In the genomic region with DNA sequence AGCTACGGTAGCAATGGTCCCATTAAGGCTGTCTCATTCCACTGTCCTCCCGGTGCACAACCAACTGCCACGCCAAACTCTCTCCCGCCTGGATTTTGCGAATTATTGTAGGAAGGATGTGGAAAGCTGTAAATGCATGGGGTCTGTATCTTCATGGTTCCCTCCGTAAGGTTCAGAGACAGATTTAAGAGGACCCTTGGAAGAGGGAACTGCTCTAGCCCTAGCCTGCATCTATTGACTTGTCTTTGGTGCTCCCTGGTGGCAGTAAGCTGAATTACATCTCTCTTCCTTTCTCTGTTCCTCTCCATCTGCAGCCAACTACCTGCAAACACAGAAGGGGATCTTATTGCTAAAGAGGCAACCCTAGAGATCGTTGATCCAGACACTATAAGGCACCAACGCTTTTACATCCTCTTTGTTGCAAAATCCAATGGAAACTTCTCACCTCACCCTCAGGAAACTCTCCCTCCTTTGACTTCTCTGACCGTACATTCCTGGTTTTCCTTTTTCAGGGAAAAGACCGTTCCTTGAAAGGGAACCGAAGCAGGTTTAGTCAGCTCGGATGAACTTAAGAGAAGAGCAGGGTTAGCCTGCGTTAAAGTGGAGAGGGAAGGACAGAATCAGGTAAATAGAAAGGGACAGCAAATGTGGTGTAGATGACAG, we compare ENCODE assay signal across 8 cellular contexts. TPM values are rescaled to one million over a fixed set of nuclear protein-coding genes. Genes with fewer than 3 reads are reported as not detected.
DNase-seq lines count a peak whose midpoint lies in the region; ATAC-seq and TF ChIP-seq lines count a peak whose summit lies in the region.

No MANE protein-coding gene starts in this region.

- peaks cover 73% of the 10 kb centered on the region for H3K27me3 Mint-ChIP-seq in WTC11 (ENCODE audit: low read depth)

- no peak overlapping the region for H3K4me3 ChIP-seq in cardiac muscle cell

- ATAC-seq in Right ventricle myocardium inferior, result no peak
- peak; percentile 61 for ATAC-seq in HG02885 (IDR thresholded peaks at IDR 0.05; ENCODE audit: poor library complexity, unreplicated experiment)
- ATAC-seq in WTC11, result peak; percentile 85
- ATAC-seq in left lobe of liver, result peak; percentile 88

- TF ChIP-seq CTCF in cardiac muscle cell (IDR thresholded peaks at IDR 0.05; ENCODE audit: low read depth, low read length) (peak; percentile 78), WTC11 (IDR thresholded peaks at IDR 0.05) (peak; percentile 93)

- H3K27me3 ChIP-seq in cardiac muscle cell, result peaks cover 51% of the 10 kb centered on the region

- H3K27ac Mint-ChIP-seq in WTC11, result no peak overlapping the region

- no peak overlapping the region for H3K27ac ChIP-seq in cardiac muscle cell

- no peaks in the 10 kb centered on the region for H3K36me3 ChIP-seq in cardiac muscle cell

- CTCF ChIA-PET in WTC11 (lab: Charles Lee), result interaction anchor here (0.5 to 3.3 kb wide), 31 partner anchors 12 to 697 kb away, joined by 3 to 52 read pairs (median 4); a partner anchor contains a TSS

- H3K4me1 Mint-ChIP-seq in WTC11, result peaks cover 10% of the 10 kb centered on the region

- H3K9me3 ChIP-seq in cardiac muscle cell (ENCODE audit: low read depth), result no peaks in the 10 kb centered on the region

- no peaks in the 10 kb centered on the region for H3K36me3 Mint-ChIP-seq in WTC11

- H3K9me3 Mint-ChIP-seq in WTC11, result no peaks in the 10 kb centered on the region

- H3K4me1 ChIP-seq in cardiac muscle cell (ENCODE audit: low read depth), result no peaks in the 10 kb centered on the region

- H3K4me3 Mint-ChIP-seq in WTC11, result peak overlapping the region; percentile 39

- DNase-seq in cardiac muscle cell (ENCODE audit: low read depth in 1 of 2, low spot score in 1 of 2), result peak; percentile 63 to 74
- no peak for DNase-seq in Right ventricle myocardium inferior (ENCODE audit: missing footprints)
- DNase-seq in NCI-H2227 (lab: John Stamatoyannopoulos, UW; ENCODE audit: unreplicated experiment), result peak; percentile 71
- peak; percentile 58 for DNase-seq in WTC11 (ENCODE audit: low spot score)
- peak; percentile 48 for DNase-seq in cerebellar cortex (ENCODE audit: low spot score)
- no peak for DNase-seq in left lobe of liver (ENCODE audit: low spot score)
- peak; percentile 8 to 49 for DNase-seq in stimulated activated CD8-positive, alpha-beta memory T cell treated with anti-CD3 and anti-CD28 coated beads, Interleukin-4, amount 100 ng/mL, for 4 hours (ENCODE audit: low read depth in 2 of 2, low spot score in 1 of 2)

- POLR2A ChIA-PET in WTC11 (lab: Charles Lee), result no interaction called here

- intact Hi-C loops in Right ventricle myocardium inferior (cut with DNase I), result loop anchor here (5.0 kb wide), 3 partner anchors 149 to 839 kb away; a partner anchor contains a TSS

TF ChIP-seq in WTC11, 78 proteins besides CTCF, POLR2A, EP300 and RAD21 (continues in another document):
- TF ChIP-seq ZNF232 (CRISPR knock-in tag; IDR thresholded peaks at IDR 0.05) (no peak), ETV6 (CRISPR knock-in tag; IDR thresholded peaks at IDR 0.05) (no peak), JAZF1 (CRISPR knock-in tag; IDR thresholded peaks at IDR 0.05) (no peak), NR1H2 (CRISPR knock-in tag; IDR thresholded peaks at IDR 0.05) (no peak), ELF4 (CRISPR knock-in tag; IDR thresholded peaks at IDR 0.05; ENCODE audit: low read depth) (no peak), FOXJ3 (CRISPR knock-in tag; IDR thresholded peaks at IDR 0.05; ENCODE audit: borderline replicate concordance) (no peak), ZNF317 (CRISPR knock-in tag; IDR thresholded peaks at IDR 0.05; ENCODE audit: borderline replicate concordance, low read depth) (no peak), FOXK1 (CRISPR knock-in tag; IDR thresholded peaks at IDR 0.05) (no peak), MXD4 (CRISPR knock-in tag; IDR thresholded peaks at IDR 0.05; ENCODE audit: borderline replicate concordance) (no peak), GTF2I (CRISPR knock-in tag; conservative IDR thresholded peaks at IDR 0.05) (no peak), NFATC4 (CRISPR knock-in tag; IDR thresholded peaks at IDR 0.05) (no peak)
- TF ChIP-seq, protein P1, sequence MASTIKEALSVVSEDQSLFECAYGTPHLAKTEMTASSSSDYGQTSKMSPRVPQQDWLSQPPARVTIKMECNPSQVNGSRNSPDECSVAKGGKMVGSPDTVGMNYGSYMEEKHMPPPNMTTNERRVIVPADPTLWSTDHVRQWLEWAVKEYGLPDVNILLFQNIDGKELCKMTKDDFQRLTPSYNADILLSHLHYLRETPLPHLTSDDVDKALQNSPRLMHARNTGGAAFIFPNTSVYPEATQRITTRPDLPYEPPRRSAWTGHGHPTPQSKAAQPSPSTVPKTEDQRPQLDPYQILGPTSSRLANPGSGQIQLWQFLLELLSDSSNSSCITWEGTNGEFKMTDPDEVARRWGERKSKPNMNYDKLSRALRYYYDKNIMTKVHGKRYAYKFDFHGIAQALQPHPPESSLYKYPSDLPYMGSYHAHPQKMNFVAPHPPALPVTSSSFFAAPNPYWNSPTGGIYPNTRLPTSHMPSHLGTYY (CRISPR knock-in tag; IDR thresholded peaks at IDR 0.05), result no peak
- TF ChIP-seq, protein P2, sequence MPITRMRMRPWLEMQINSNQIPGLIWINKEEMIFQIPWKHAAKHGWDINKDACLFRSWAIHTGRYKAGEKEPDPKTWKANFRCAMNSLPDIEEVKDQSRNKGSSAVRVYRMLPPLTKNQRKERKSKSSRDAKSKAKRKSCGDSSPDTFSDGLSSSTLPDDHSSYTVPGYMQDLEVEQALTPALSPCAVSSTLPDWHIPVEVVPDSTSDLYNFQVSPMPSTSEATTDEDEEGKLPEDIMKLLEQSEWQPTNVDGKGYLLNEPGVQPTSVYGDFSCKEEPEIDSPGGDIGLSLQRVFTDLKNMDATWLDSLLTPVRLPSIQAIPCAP (CRISPR knock-in tag; IDR thresholded peaks at IDR 0.05), result no peak
- TF ChIP-seq, protein P3, sequence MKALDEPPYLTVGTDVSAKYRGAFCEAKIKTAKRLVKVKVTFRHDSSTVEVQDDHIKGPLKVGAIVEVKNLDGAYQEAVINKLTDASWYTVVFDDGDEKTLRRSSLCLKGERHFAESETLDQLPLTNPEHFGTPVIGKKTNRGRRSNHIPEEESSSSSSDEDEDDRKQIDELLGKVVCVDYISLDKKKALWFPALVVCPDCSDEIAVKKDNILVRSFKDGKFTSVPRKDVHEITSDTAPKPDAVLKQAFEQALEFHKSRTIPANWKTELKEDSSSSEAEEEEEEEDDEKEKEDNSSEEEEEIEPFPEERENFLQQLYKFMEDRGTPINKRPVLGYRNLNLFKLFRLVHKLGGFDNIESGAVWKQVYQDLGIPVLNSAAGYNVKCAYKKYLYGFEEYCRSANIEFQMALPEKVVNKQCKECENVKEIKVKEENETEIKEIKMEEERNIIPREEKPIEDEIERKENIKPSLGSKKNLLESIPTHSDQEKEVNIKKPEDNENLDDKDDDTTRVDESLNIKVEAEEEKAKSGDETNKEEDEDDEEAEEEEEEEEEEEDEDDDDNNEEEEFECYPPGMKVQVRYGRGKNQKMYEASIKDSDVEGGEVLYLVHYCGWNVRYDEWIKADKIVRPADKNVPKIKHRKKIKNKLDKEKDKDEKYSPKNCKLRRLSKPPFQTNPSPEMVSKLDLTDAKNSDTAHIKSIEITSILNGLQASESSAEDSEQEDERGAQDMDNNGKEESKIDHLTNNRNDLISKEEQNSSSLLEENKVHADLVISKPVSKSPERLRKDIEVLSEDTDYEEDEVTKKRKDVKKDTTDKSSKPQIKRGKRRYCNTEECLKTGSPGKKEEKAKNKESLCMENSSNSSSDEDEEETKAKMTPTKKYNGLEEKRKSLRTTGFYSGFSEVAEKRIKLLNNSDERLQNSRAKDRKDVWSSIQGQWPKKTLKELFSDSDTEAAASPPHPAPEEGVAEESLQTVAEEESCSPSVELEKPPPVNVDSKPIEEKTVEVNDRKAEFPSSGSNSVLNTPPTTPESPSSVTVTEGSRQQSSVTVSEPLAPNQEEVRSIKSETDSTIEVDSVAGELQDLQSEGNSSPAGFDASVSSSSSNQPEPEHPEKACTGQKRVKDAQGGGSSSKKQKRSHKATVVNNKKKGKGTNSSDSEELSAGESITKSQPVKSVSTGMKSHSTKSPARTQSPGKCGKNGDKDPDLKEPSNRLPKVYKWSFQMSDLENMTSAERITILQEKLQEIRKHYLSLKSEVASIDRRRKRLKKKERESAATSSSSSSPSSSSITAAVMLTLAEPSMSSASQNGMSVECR (CRISPR knock-in tag; IDR thresholded peaks at IDR 0.05; ENCODE audit: borderline replicate concordance), result no peak
- TF ChIP-seq, protein P4, sequence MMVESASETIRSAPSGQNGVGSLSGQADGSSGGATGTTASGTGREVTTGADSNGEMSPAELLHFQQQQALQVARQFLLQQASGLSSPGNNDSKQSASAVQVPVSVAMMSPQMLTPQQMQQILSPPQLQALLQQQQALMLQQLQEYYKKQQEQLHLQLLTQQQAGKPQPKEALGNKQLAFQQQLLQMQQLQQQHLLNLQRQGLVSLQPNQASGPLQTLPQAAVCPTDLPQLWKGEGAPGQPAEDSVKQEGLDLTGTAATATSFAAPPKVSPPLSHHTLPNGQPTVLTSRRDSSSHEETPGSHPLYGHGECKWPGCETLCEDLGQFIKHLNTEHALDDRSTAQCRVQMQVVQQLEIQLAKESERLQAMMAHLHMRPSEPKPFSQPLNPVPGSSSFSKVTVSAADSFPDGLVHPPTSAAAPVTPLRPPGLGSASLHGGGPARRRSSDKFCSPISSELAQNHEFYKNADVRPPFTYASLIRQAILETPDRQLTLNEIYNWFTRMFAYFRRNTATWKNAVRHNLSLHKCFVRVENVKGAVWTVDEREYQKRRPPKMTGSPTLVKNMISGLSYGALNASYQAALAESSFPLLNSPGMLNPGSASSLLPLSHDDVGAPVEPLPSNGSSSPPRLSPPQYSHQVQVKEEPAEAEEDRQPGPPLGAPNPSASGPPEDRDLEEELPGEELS (CRISPR knock-in tag; IDR thresholded peaks at IDR 0.05), result no peak
- TF ChIP-seq, protein P5, sequence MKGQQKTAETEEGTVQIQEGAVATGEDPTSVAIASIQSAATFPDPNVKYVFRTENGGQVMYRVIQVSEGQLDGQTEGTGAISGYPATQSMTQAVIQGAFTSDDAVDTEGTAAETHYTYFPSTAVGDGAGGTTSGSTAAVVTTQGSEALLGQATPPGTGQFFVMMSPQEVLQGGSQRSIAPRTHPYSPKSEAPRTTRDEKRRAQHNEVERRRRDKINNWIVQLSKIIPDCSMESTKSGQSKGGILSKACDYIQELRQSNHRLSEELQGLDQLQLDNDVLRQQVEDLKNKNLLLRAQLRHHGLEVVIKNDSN (CRISPR knock-in tag; IDR thresholded peaks at IDR 0.05), result no peak

RNA-seq across cellular contexts. Expression of a gene that starts 11.9 kb away (rescaled TPM):
- total RNA-seq in cardiac muscle cell (not detected in 2 replicates), Right ventricle myocardium inferior (not detected), WTC11 (2021) (not detected in 3 replicates), left lobe of liver (not detected)
- polyA plus RNA-seq in cardiac muscle cell, result not detected in 2 replicates

Comparison
In these comparisons a context has a peak if more than half of its experiments do, and no peak if none do; other contexts are left out.
1. DNase-seq: peak in cardiac muscle cell (2 of 2), NCI-H2227 (single experiment), WTC11 (single experiment), cerebellar cortex (single experiment) and stimulated activated CD8-positive, alpha-beta memory T cell treated with anti-CD3 and anti-CD28 coated beads, Interleukin-4, amount 100 ng/mL, for 4 hours (2 of 2); none in Right ventricle myocardium inferior (single experiment) and left lobe of liver (single experiment).